10 cellular contexts compared by ENCODE assay signal in the genomic region with DNA sequence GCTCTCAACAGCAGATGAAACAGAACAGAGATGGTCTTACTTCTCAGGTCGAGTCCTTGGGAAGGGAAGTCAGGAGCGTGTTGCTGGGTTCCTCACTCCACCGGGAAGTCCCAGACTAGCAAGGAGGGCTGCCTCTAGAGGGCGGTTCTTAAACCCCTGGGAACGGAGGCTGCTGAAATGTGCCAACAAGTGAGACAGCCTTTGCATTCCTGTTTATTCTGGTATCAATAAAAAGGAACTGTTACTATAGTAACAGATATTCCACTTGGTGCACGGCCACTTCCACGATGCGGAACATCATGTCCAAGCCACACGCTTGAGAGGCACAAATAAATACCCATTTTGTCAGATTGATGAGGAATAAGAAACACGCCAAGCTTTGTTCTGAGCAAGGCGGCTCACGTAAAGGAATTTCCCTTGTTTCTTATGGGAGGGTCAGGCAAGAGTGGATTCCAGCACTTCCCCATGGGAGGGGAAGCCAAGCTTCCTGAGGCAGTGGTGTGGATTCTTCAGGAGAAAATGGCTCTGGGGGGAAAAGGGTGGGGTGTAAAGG. TPM values are rescaled to one million over a fixed set of nuclear protein-coding genes. Genes with fewer than 3 reads are reported as not detected.
DNase-seq lines count a peak whose midpoint lies in the region; ATAC-seq, FAIRE-seq and TF ChIP-seq lines count a peak whose summit lies in the region.
"Had no signal": no experiment of that assay in that cellular context is flagged by ENCODE, and none has a peak within 500 bp of the region (broad histone marks: within the 10 kb centered on the region; RNA-seq: fewer than 3 reads in every experiment).

A gene with protein sequence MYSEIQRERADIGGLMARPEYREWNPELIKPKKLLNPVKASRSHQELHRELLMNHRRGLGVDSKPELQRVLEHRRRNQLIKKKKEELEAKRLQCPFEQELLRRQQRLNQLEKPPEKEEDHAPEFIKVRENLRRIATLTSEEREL (minus strand): TSS at position 123 of the 553 bp plus-strand sequence. CDS start 7,531 bp downstream, outside the sequence.

- TF ChIP-seq POLR2A in ovary (IDR thresholded peaks at IDR 0.05) (no peak), GM12891 (IDR thresholded peaks at IDR 0.05; ENCODE audit: low read depth, low read length) (no peak)

- ATAC-seq in heart right ventricle (peak; percentile 60 to 87 (median 80)), GM19351 (IDR thresholded peaks at IDR 0.05; ENCODE audit: unreplicated experiment) (no peak), HG03457 (IDR thresholded peaks at IDR 0.05; ENCODE audit: unreplicated experiment) (no peak)

- H3K4me3 ChIP-seq in AG09309 (ENCODE audit: control insufficient read depth, low read depth, low read length): no peak within 1 kb of the TSS
- H3K4me3 ChIP-seq in astrocyte of the cerebellum (ENCODE audit: low read depth, low read length): peak within 1 kb of the TSS; percentile 33
- peak within 1 kb of the TSS; percentile 33 to 61 (median 50) for H3K4me3 ChIP-seq in heart right ventricle
- no peak within 1 kb of the TSS for H3K4me3 ChIP-seq in ovary

- TF ChIP-seq EP300 in ovary (IDR thresholded peaks at IDR 0.05): peak; percentile 23

- intact Hi-C loops in heart right ventricle (cut with DNase I): no loop called here
- intact Hi-C loops in ovary (cut with DNase I): no loop called here

- TF ChIP-seq CTCF in AG09309 (IDR thresholded peaks at IDR 0.05; ENCODE audit: control insufficient read depth, insufficient read depth, low read depth, low read length, missing control alignments) (peak; percentile 40), astrocyte of the cerebellum (IDR thresholded peaks at IDR 0.05; ENCODE audit: low read depth, low read length, missing control alignments) (peak; percentile 56), heart right ventricle (IDR thresholded peaks at IDR 0.05) (peak in 6 of 9 donors; percentile 30 to 58 (median 41)), ovary (IDR thresholded peaks at IDR 0.05) (peak in 1 of 3 donors; percentile 19)

- DNase-seq in AG09309 (ENCODE audit: low read depth) (peak; percentile 40), astrocyte of the cerebellum (ENCODE audit: low read depth) (peak; percentile 74), heart right ventricle (peak; percentile 36 to 73), ovary (peak in 2 of 5 donors; percentile 54 to 58), NCI-H2107 (lab: John Stamatoyannopoulos, UW) (no peak), GM12891 (ENCODE audit: insufficient read length, low spot score) (no peak)
- DNase-seq: NCI-H226 had no signal

- 15 to 16% methylated on average over 12 of the region's 12 CpGs for WGBS in heart right ventricle, 2 donors
- 15 to 30% (median 24%) methylated on average over 12 of the region's 12 CpGs for whole genome bisulfite sequencing in ovary, 3 donors

- in situ Hi-C loops in astrocyte of the cerebellum (cut with HindIII; ENCODE audit: low sequenced_read_pairs): loop anchor here (5.0 kb wide), 1 partner anchor 45 kb away; no protein-coding TSS in a partner anchor

- H3K36me3 ChIP-seq in heart right ventricle (no peaks in the 10 kb centered on the region), ovary (no peaks in the 10 kb centered on the region)

- peak within 1 kb of the TSS; percentile 77 to 96 (median 92) for H3K27ac ChIP-seq in heart right ventricle
- no peak within 1 kb of the TSS for H3K27ac ChIP-seq in ovary

- FAIRE-seq in GM12891 (lab: Jason Lieb, UNC): no peak

- H3K27me3 ChIP-seq in heart right ventricle: no peaks in the 10 kb centered on the region
- H3K27me3 ChIP-seq in ovary: no peaks in the 10 kb centered on the region

- no peaks in the 10 kb centered on the region for H3K9me3 ChIP-seq in heart right ventricle
- H3K9me3 ChIP-seq in ovary: no peaks in the 10 kb centered on the region

- H3K4me1 ChIP-seq in heart right ventricle (peaks cover 9 to 64% (median 50%) of the 10 kb centered on the region in 9 donors), ovary (ENCODE audit: insufficient read depth) (no peaks in the 10 kb centered on the region)

TF ChIP-seq in GM12891, 5 proteins besides CTCF, POLR2A, EP300 and RAD21:
- no peak for TF ChIP-seq PAX5 (IDR thresholded peaks at IDR 0.05; ENCODE audit: insufficient read depth, low read length, severe bottlenecking)
- no peak for TF ChIP-seq SPI1 (IDR thresholded peaks at IDR 0.05; ENCODE audit: low read depth, low read length)
- TF ChIP-seq POU2F2 (IDR thresholded peaks at IDR 0.05; ENCODE audit: low read depth, low read length): no peak
- TF ChIP-seq TAF1 (IDR thresholded peaks at IDR 0.05; ENCODE audit: low read depth, low read length): no peak
- TF ChIP-seq POLR2AphosphoS5 (IDR thresholded peaks at IDR 0.05; ENCODE audit: low read depth, low read length): no peak

RNA-seq across cellular contexts. Expression of the gene that starts here (rescaled TPM):
- total RNA-seq in heart right ventricle (100 to 1,000 TPM in 1 of 10 donors, 10 to 100 TPM in 9; 18.3 to 149 (median 54.3) TPM), ovary (10 to 100 TPM in 5 of 7 donors, 1 to 10 TPM in 2; 2.7 to 47.3 (median 14.4) TPM)
- polyA plus RNA-seq in heart right ventricle (10 to 100 TPM; 47.7 to 63.4 TPM), ovary (10 to 100 TPM; 14.0 to 19.9 TPM)
- polyA plus RNA-seq in GM12891 (2012; ENCODE audit: low read depth, missing spikeins): not detected
- total RNA-seq: mesothelial cell of epicardium had no signal

Comparison
In these comparisons a context has a peak if more than half of its experiments do, and no peak if none do; other contexts are left out.
1. DNase-seq: peak in AG09309 (single experiment), astrocyte of the cerebellum (single experiment) and heart right ventricle (2 of 2); none in NCI-H2107 (single experiment) and GM12891 (single experiment).
2. H3K4me3 ChIP-seq: peak in astrocyte of the cerebellum (single experiment) and heart right ventricle (10 of 10); none in AG09309 (single experiment) and ovary (single experiment).
3. ATAC-seq: peak in heart right ventricle (8 of 8); none in GM19351 (single experiment) and HG03457 (single experiment).
4. H3K27ac ChIP-seq: peak in heart right ventricle (10 of 10); none in ovary (0 of 2).